16 cellular contexts compared by ENCODE assay signal in genomic region chr9:126055386-126055785, GRCh38.
A peak's percentile ranks its signal among the peaks of the same experiment; 100 is the strongest.
DNase-seq lines count a peak whose midpoint lies in the region; ATAC-seq and TF ChIP-seq lines count a peak whose summit lies in the region.
"Had no signal": no experiment of that assay in that cellular context is flagged by ENCODE, and none has a peak within 500 bp of the region (broad histone marks: within the 10 kb centered on the region; RNA-seq: fewer than 3 reads in every experiment).

No MANE protein-coding gene starts in this region.

- intact Hi-C loops in HCT116 (cut with micrococcal nuclease) = no loop called here
- intact Hi-C loops in PC-3 (cut with micrococcal nuclease) = no loop called here

- H3K9ac ChIP-seq in HCT116 (ENCODE audit: low read length) (no peak overlapping the region), PC-3 (ENCODE audit: low read length) (no peak overlapping the region)

- H3K36me3 ChIP-seq in HCT116 (ENCODE audit: control insufficient read depth in 1 of 2, insufficient read depth in 2 of 2, low read length in 2 of 2) = no peaks in the 10 kb centered on the region
- no peaks in the 10 kb centered on the region for H3K36me3 ChIP-seq in PC-3 (ENCODE audit: low read depth, low read length)
- H3K36me3 ChIP-seq: right atrium auricular region, transverse colon had no signal

- H3K9me2 ChIP-seq in HCT116 (ENCODE audit: insufficient read depth) (no peaks in the 10 kb centered on the region), PC-3 (replicated peaks; ENCODE audit: low read length) (no peaks in the 10 kb centered on the region)

- no peak for TF ChIP-seq POLR2A in HCT116 (IDR thresholded peaks at IDR 0.05; ENCODE audit: borderline replicate concordance, extremely low read depth, insufficient read depth, insufficient read length)

- no peak for TF ChIP-seq CTCF in HCT116 (IDR thresholded peaks at IDR 0.05 in 2 of 3, conservative IDR thresholded peaks at IDR 0.05 in 1 of 3; ENCODE audit: borderline replicate concordance in 1 of 3, insufficient read depth in 1 of 3, low read depth in 2 of 3, low read length in 2 of 3)
- TF ChIP-seq CTCF in PC-3 (conservative IDR thresholded peaks at IDR 0.05; ENCODE audit: low read depth, low read length) = no peak
- TF ChIP-seq CTCF in epithelial cell of esophagus (IDR thresholded peaks at IDR 0.05; ENCODE audit: insufficient read depth, low read depth, low read length, missing control alignments) = no peak
- TF ChIP-seq CTCF in retinal pigment epithelial cell (conservative IDR thresholded peaks at IDR 0.05; ENCODE audit: low read depth, low read length) = no peak

- H3K4me1 ChIP-seq in HCT116 (ENCODE audit: control insufficient read depth in 1 of 2, insufficient read depth in 2 of 2, low read length in 2 of 2) = peaks cover 0 to 13% of the 10 kb centered on the region in 2 experiments; a peak in 2 of 4 replicates
- H3K4me1 ChIP-seq in PC-3 (ENCODE audit: insufficient read depth, low read length) = peaks cover 14% of the 10 kb centered on the region
- H3K4me1 ChIP-seq: right atrium auricular region had no signal

- POLR2A ChIA-PET in HCT116 (lab: Charles Lee) (no interaction called here), PC-3 (lab: Charles Lee; ENCODE audit: unreplicated experiment) (no interaction called here)

- H4K20me1 ChIP-seq in HCT116 (ENCODE audit: insufficient read depth) (no peaks in the 10 kb centered on the region), PC-3 (ENCODE audit: low read length) (no peaks in the 10 kb centered on the region)

- no peaks in the 10 kb centered on the region for H3K79me2 ChIP-seq in HCT116 (ENCODE audit: insufficient read depth, low read length)
- H3K79me2 ChIP-seq in PC-3 (ENCODE audit: low read length) = no peaks in the 10 kb centered on the region

- no TSS peak for BruUV-seq in HCT116 (replicated peaks; lab: Mats Ljungman, UMichigan)
- BruUV-seq in PC-3 (replicated peaks; lab: Mats Ljungman, UMichigan) = no TSS peak

- no peak for TF ChIP-seq RAD21 in HCT116 (IDR thresholded peaks at IDR 0.05; ENCODE audit: low read depth)

- H3K9me3 ChIP-seq in HCT116 (ENCODE audit: control insufficient read depth in 1 of 2, insufficient read depth in 1 of 2, low read depth in 1 of 2, low read length in 2 of 2) (no peaks in the 10 kb centered on the region), PC-3 (ENCODE audit: low read length) (no peaks in the 10 kb centered on the region)
- H3K9me3 ChIP-seq: right atrium auricular region, transverse colon had no signal

- no peaks in the 10 kb centered on the region for H3F3A ChIP-seq in PC-3 (ENCODE audit: low read length, unreplicated experiment)

- RAD21 ChIA-PET in HCT116 (lab: Charles Lee; ENCODE audit: low non-redundant PET in 1 of 2, low total read pairs in 2 of 2, uncharacterized antibody in 2 of 2, unreplicated experiment in 2 of 2) = no interaction called here

- peak overlapping the region; percentile 43 for H3K4me2 ChIP-seq in HCT116 (ENCODE audit: low read length)
- H3K4me2 ChIP-seq in PC-3 (ENCODE audit: low read length) = peak overlapping the region; percentile 67

- DNase-seq in HCT116 (ENCODE audit: low read depth, low spot score) (no peak), PC-3 (peak; percentile 72), epithelial cell of esophagus (ENCODE audit: low read depth) (peak; percentile 66), retinal pigment epithelial cell (ENCODE audit: low read depth) (peak; percentile 15), SHP77 (lab: John Stamatoyannopoulos, UW) (no peak)
- no peak for DNase-seq in stimulated activated naive CD4-positive, alpha-beta T cell treated with Interleukin-2 at 50 U/mL for 16 hours (lab: John Stamatoyannopoulos, UW)
- DNase-seq: activated CD4-positive, CD25-positive, alpha-beta regulatory T cell treated with anti-CD3 and anti-CD28 coated beads, Interleukin-2, amount 50 U/mL, for 72 hours; activated naive CD4-positive, alpha-beta T cell treated with anti-CD3 and anti-CD28 coated beads for 36 hours; NCI-H345; OCI-M1; stimulated activated CD4-positive, alpha-beta T cell treated with anti-CD3 and anti-CD28 coated beads, Interleukin-4, amount 100 ng/mL, for 1 hour; transverse colon had no signal

- CTCF ChIA-PET in HCT116 (lab: Charles Lee) = no interaction called here
- CTCF ChIA-PET in PC-3 (lab: Charles Lee) = interaction anchor here (1.1 kb wide), 1 partner anchor 541 kb away, joined by 4 read pairs; no protein-coding TSS in a partner anchor

- no peak overlapping the region for H2AFZ ChIP-seq in HCT116 (ENCODE audit: low read depth, low read length, poor library complexity, severe bottlenecking)
- H2AFZ ChIP-seq in PC-3 (ENCODE audit: low read length) = peak overlapping the region; percentile 41; the same call in 1 of the 2 replicates

- H3K27ac ChIP-seq in HCT116 (ENCODE audit: low read depth, low read length) = no peak overlapping the region
- H3K27ac ChIP-seq in PC-3 (ENCODE audit: low read length) = no peak overlapping the region
- H3K27ac ChIP-seq: right atrium auricular region, transverse colon had no signal

- no peaks in the 10 kb centered on the region; the same call in 1 of the 2 replicates for H3K27me3 ChIP-seq in HCT116 (ENCODE audit: insufficient read depth, low read length)
- H3K27me3 ChIP-seq in PC-3 (ENCODE audit: low read length) = no peaks in the 10 kb centered on the region
- H3K27me3 ChIP-seq: right atrium auricular region had no signal

- H3K4me3 ChIP-seq in HCT116 (replicated peaks in 1 of 2; ENCODE audit: low read depth in 1 of 2, low read length in 2 of 2) (no peak overlapping the region), PC-3 (ENCODE audit: low read length) (no peak overlapping the region), epithelial cell of esophagus (ENCODE audit: low read length) (no peak overlapping the region), retinal pigment epithelial cell (ENCODE audit: low read length) (no peak overlapping the region)
- H3K4me3 ChIP-seq: lung, right atrium auricular region, transverse colon had no signal

- ATAC-seq in HCT116 (peak; percentile 35; the same call in 1 of the 2 replicates), PC-3 (peak; percentile 62)
- no peak for ATAC-seq in activated CD4-positive, CD25-positive, alpha-beta regulatory T cell treated with anti-CD3 and anti-CD28 coated beads, Interleukin-2, amount 50 U/mL, for 24 hours
- ATAC-seq: esophagus mucosa had no signal

TF ChIP-seq in HCT116, 20 proteins besides CTCF, POLR2A, EP300 and RAD21:
- no peak for TF ChIP-seq EZH2phosphoT487 (IDR thresholded peaks at IDR 0.05; ENCODE audit: borderline replicate concordance)
- TF ChIP-seq ELF1 (IDR thresholded peaks at IDR 0.05; ENCODE audit: borderline replicate concordance, low read depth) = no peak
- no peak for TF ChIP-seq REST (IDR thresholded peaks at IDR 0.05; ENCODE audit: low read depth)
- TF ChIP-seq MAX (IDR thresholded peaks at IDR 0.05) = no peak
- no peak for TF ChIP-seq ZNF274 (IDR thresholded peaks at IDR 0.05; ENCODE audit: low read depth, low read length)
- no peak for TF ChIP-seq POLR2AphosphoS5 (IDR thresholded peaks at IDR 0.05; ENCODE audit: low read depth, low read length)
- TF ChIP-seq FOSL1 (IDR thresholded peaks at IDR 0.05; ENCODE audit: low read depth) = peak; percentile 42; the same call in 1 of the 2 replicates
- TF ChIP-seq EGR1 (IDR thresholded peaks at IDR 0.05; ENCODE audit: low read depth) = no peak
- no peak for TF ChIP-seq EZH2 (IDR thresholded peaks at IDR 0.05)
TF ChIP-seq in HCT116: peak in this region for 1.

Comparison
In these comparisons a context has a peak if more than half of its experiments do, and no peak if none do; other contexts are left out.
1. ATAC-seq: peak in HCT116 (single experiment) and PC-3 (single experiment); none in activated CD4-positive, CD25-positive, alpha-beta regulatory T cell treated with anti-CD3 and anti-CD28 coated beads, Interleukin-2, amount 50 U/mL, for 24 hours (0 of 2).
2. DNase-seq: peak in PC-3 (single experiment), epithelial cell of esophagus (single experiment) and retinal pigment epithelial cell (single experiment); none in HCT116 (single experiment), stimulated activated naive CD4-positive, alpha-beta T cell treated with Interleukin-2 at 50 U/mL for 16 hours (single experiment) and SHP77 (0 of 2).